ENCODE assay signal across 11 cellular contexts in the genomic region with DNA sequence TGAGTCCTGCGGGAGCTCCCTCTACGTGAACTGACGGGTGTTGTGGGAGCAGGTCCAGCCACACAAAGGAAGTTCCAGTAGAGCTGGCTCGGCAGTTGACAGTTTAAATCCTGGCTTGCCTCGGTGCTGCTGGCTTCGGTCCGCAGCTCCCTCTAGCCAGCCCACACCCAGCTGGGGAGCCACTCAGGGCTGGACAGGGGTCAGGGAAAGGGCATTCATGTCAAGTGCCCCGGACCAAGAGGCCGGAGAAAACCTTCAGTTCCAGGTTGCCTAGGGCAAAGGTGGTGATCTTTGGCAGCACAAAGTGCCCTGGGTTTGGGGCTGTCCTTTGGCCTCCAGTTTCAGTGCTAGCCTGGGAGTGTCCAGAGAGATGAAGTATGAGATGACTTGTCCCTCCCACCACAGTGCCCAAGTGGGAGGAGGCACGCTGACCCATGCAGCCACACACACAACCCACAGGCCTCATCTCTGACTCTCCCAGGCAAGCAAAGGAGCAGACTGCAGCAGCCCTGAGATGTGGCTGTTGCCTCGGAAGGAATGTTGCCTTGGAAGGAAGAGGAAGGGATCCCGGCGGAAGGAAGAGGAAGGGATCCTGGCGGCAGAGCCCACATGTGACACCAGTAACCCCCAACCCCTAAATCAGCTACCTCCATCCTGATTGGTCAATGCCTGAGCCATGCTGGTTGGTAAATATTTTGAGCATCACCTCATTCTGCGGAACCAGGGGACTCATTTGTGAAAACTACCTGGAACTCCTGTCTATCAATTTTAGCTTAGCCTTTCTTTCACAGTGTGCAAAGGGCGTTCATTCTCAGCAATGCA. TPM values are rescaled to one million over a fixed set of nuclear protein-coding genes. Genes with fewer than 3 reads are reported as not detected.
A peak's percentile ranks its signal among the peaks of the same experiment; 100 is the strongest.
DNase-seq lines count a peak whose midpoint lies in the region; ATAC-seq, FAIRE-seq and TF ChIP-seq lines count a peak whose summit lies in the region.
"Had no signal": no experiment of that assay in that cellular context is flagged by ENCODE, and none has a peak within 500 bp of the region (broad histone marks: within the 10 kb centered on the region; RNA-seq: fewer than 3 reads in every experiment).

No MANE protein-coding gene starts in this region.

- WGBS in ectodermal cell, 2 experiments = 57 to 66% methylated on average over 13 to 16 of the region's 16 CpGs
- 29 to 40% methylated on average over 16 of the region's 16 CpGs for WGBS in lung, 2 donors
- WGBS in thyroid gland, 2 donors = 38 to 53% methylated on average over 11 to 12 of the region's 16 CpGs

- H3K36me3 ChIP-seq in ectodermal cell (ENCODE audit: control insufficient read depth, insufficient read depth, low read length) (peaks cover 3% of the 10 kb centered on the region), lung (ENCODE audit: control insufficient read depth in 2 of 2, insufficient read depth in 2 of 2, low read length in 2 of 2) (no peaks in the 10 kb centered on the region), thyroid gland (peaks cover 3 to 7% of the 10 kb centered on the region in 2 donors), BE2C (no peaks in the 10 kb centered on the region; the same call in 1 of the 2 replicates)

- peaks cover 6% of the 10 kb centered on the region for H3K36me3 Mint-ChIP-seq in activated T-helper 1 cell treated with anti-CD3 and anti-CD28 coated beads, Interleukin-12 subunit alpha, Interleukin-12 subunit beta, Interleukin-2, Interleukin-4 antibody, amounts not matched to agents 30 ng/mL and 10 ng/mL and 1 ng/mL, durations not matched to agents 14 hours and 24 hours and 36 hours (ENCODE audit: low read depth)

- no peak for TF ChIP-seq CTCF in lung (IDR thresholded peaks at IDR 0.05; ENCODE audit: control extremely low read depth, extremely low read depth)
- TF ChIP-seq CTCF in thyroid gland (IDR thresholded peaks at IDR 0.05) = no peak
- no peak for TF ChIP-seq CTCF in BE2C (IDR thresholded peaks at IDR 0.05; ENCODE audit: low read depth, low read length)

- DNase-seq in HTR-8/SVneo (ENCODE audit: insufficient read length, low spot score) (no peak), lung (ENCODE audit: low spot score) (peak; percentile 59), thyroid gland (peak; percentile 54 to 62), NCI-H82 treated with DMSO at 0.1 percent for 48 hours (lab: John Stamatoyannopoulos, UW; ENCODE audit: unreplicated experiment) (no peak), BE2C (no peak)
- DNase-seq in activated T-helper 1 cell treated with anti-CD3 and anti-CD28 coated beads, Interleukin-12 subunit alpha, Interleukin-12 subunit beta, Interleukin-2, Interleukin-4 antibody, amounts not matched to agents 30 ng/mL and 10 ng/mL and 1 ng/mL, durations not matched to agents 14 hours and 24 hours and 36 hours (ENCODE audit: low spot score) = no peak
- DNase-seq: NCI-H510A; stimulated activated CD4-positive, alpha-beta T cell treated with anti-CD3 and anti-CD28 coated beads, Interleukin-12 subunit alpha, Interleukin-12 subunit beta, amount 100 ng/mL, for 4 hours had no signal

- H3K4me3 ChIP-seq in ectodermal cell (ENCODE audit: insufficient read depth, low read depth, low read length) = no peak overlapping the region
- no peak overlapping the region for H3K4me3 ChIP-seq in lung
- no peak overlapping the region for H3K4me3 ChIP-seq in thyroid gland (replicated peaks in 1 of 3)
- H3K4me3 ChIP-seq in BE2C (ENCODE audit: low read depth, low read length) = no peak overlapping the region

- TF ChIP-seq POLR2A in thyroid gland (IDR thresholded peaks at IDR 0.05) = no peak

- H3K27ac ChIP-seq in ectodermal cell (ENCODE audit: insufficient read depth, low read depth, low read length, poor library complexity, severe bottlenecking) (peak overlapping the region; percentile 50), lung (ENCODE audit: low read depth in 1 of 2, low read length in 1 of 2) (peak overlapping the region in 1 of 2 donors; percentile 51), thyroid gland (peak overlapping the region; percentile 12 to 43 (median 22))

- no peak overlapping the region for H3K27ac Mint-ChIP-seq in activated T-helper 1 cell treated with anti-CD3 and anti-CD28 coated beads, Interleukin-12 subunit alpha, Interleukin-12 subunit beta, Interleukin-2, Interleukin-4 antibody, amounts not matched to agents 30 ng/mL and 10 ng/mL and 1 ng/mL, durations not matched to agents 14 hours and 24 hours and 36 hours

- H3K4me1 ChIP-seq in ectodermal cell (ENCODE audit: control insufficient read depth, insufficient read depth, low read length) (peaks cover 14% of the 10 kb centered on the region), lung (ENCODE audit: control insufficient read depth in 2 of 2, insufficient read depth in 2 of 2, low read length in 2 of 2) (peaks cover 0 to 13% of the 10 kb centered on the region in 2 donors), thyroid gland (peaks cover 7 to 18% of the 10 kb centered on the region in 2 donors), BE2C (no peaks in the 10 kb centered on the region)

- H3K4me3 Mint-ChIP-seq in activated T-helper 1 cell treated with anti-CD3 and anti-CD28 coated beads, Interleukin-12 subunit alpha, Interleukin-12 subunit beta, Interleukin-2, Interleukin-4 antibody, amounts not matched to agents 30 ng/mL and 10 ng/mL and 1 ng/mL, durations not matched to agents 14 hours and 24 hours and 36 hours = no peak overlapping the region

- H3K9me3 ChIP-seq in ectodermal cell (ENCODE audit: control insufficient read depth, low read length) (no peaks in the 10 kb centered on the region), lung (ENCODE audit: control insufficient read depth in 2 of 2, insufficient read depth in 1 of 2, low read length in 1 of 2) (no peaks in the 10 kb centered on the region), thyroid gland (no peaks in the 10 kb centered on the region), BE2C (no peaks in the 10 kb centered on the region)

- H3K9me3 Mint-ChIP-seq in activated T-helper 1 cell treated with anti-CD3 and anti-CD28 coated beads, Interleukin-12 subunit alpha, Interleukin-12 subunit beta, Interleukin-2, Interleukin-4 antibody, amounts not matched to agents 30 ng/mL and 10 ng/mL and 1 ng/mL, durations not matched to agents 14 hours and 24 hours and 36 hours = no peaks in the 10 kb centered on the region

- no peaks in the 10 kb centered on the region for H3K27me3 Mint-ChIP-seq in activated T-helper 1 cell treated with anti-CD3 and anti-CD28 coated beads, Interleukin-12 subunit alpha, Interleukin-12 subunit beta, Interleukin-2, Interleukin-4 antibody, amounts not matched to agents 30 ng/mL and 10 ng/mL and 1 ng/mL, durations not matched to agents 14 hours and 24 hours and 36 hours (ENCODE audit: insufficient read depth)

- no peaks in the 10 kb centered on the region for H3K27me3 ChIP-seq in ectodermal cell (ENCODE audit: control insufficient read depth, insufficient read depth, low read length, poor library complexity, severe bottlenecking)
- H3K27me3 ChIP-seq in lung (ENCODE audit: control insufficient read depth, insufficient read depth) = no peaks in the 10 kb centered on the region
- no peaks in the 10 kb centered on the region for H3K27me3 ChIP-seq in thyroid gland
- no peaks in the 10 kb centered on the region for H3K27me3 ChIP-seq in BE2C

- ATAC-seq in lung (ENCODE audit: insufficient read depth, low FRiP score) (peak; percentile 80), GM18861 (IDR thresholded peaks at IDR 0.05; ENCODE audit: unreplicated experiment) (no peak)

- no peaks in the 10 kb centered on the region for H3K4me1 Mint-ChIP-seq in activated T-helper 1 cell treated with anti-CD3 and anti-CD28 coated beads, Interleukin-12 subunit alpha, Interleukin-12 subunit beta, Interleukin-2, Interleukin-4 antibody, amounts not matched to agents 30 ng/mL and 10 ng/mL and 1 ng/mL, durations not matched to agents 14 hours and 24 hours and 36 hours (ENCODE audit: low read depth)

- peak; percentile 20 for FAIRE-seq in HTR-8/SVneo (lab: Jason Lieb, UNC)

- intact Hi-C loops in thyroid gland (cut with DNase I) = no loop called here
- intact Hi-C loops in activated T-helper 1 cell treated with anti-CD3 and anti-CD28 coated beads, Interleukin-12 subunit alpha, Interleukin-12 subunit beta, Interleukin-2, Interleukin-4 antibody, amounts not matched to agents 30 ng/mL and 10 ng/mL and 1 ng/mL, durations not matched to agents 14 hours and 24 hours and 36 hours (cut with micrococcal nuclease) = no loop called here

RNA-seq across cellular contexts. Expression of a gene that starts 13.9 kb away (rescaled TPM):
- polyA plus RNA-seq in ectodermal cell (2013, experiment 1 of 4) = 6.4 TPM
- polyA plus RNA-seq in ectodermal cell (2013, experiment 2 of 4) = 7.4 TPM
- 8.2 TPM for polyA plus RNA-seq in ectodermal cell (2013, experiment 3 of 4)
- polyA plus RNA-seq in ectodermal cell (2013, experiment 4 of 4) = 5.6 TPM
- 100 to 1,000 TPM in 1 of 2 donors, 1 to 10 TPM in 1; 7.8 to 101 TPM for total RNA-seq in lung
- 10 to 100 TPM; 41.3 to 65.4 TPM for polyA plus RNA-seq in lung
- 10 to 100 TPM in 1 of 4 donors, 1 to 10 TPM in 3; 7.2 to 11.7 (median 9.4) TPM for total RNA-seq in thyroid gland
- total RNA-seq in activated T-helper 1 cell treated with anti-CD3 and anti-CD28 coated beads, Interleukin-12 subunit alpha, Interleukin-12 subunit beta, Interleukin-2, Interleukin-4 antibody, amounts not matched to agents 30 ng/mL and 10 ng/mL and 1 ng/mL, durations not matched to agents 14 hours and 24 hours and 36 hours = 0.44 and 0.67 TPM in 2 replicates
- 1.4 TPM for polyA plus RNA-seq in BE2C (2012; ENCODE audit: insufficient read depth, insufficient read length, low read depth)
- total RNA-seq: activated CD8-positive, alpha-beta memory T cell treated with anti-CD3 and anti-CD28 coated beads for 36 hours had no signal

RNA-seq across cellular contexts. Expression of a gene that starts 52.4 kb away (rescaled TPM):
- 0.54 TPM for polyA plus RNA-seq in ectodermal cell (2013, experiment 1 of 4)
- polyA plus RNA-seq in ectodermal cell (2013, experiment 2 of 4) = 0.23 TPM
- polyA plus RNA-seq in ectodermal cell (2013, experiment 3 of 4) = not detected
- polyA plus RNA-seq in ectodermal cell (2013, experiment 4 of 4) = 0.12 TPM
- total RNA-seq in lung = under 1 TPM in 1 of 2 donors, not detected in 1; 0.55 TPM
- under 1 TPM; 0.17 to 0.71 TPM for polyA plus RNA-seq in lung
- under 1 TPM in 2 of 4 donors, not detected in 2; 0.34 to 0.67 TPM for total RNA-seq in thyroid gland
- total RNA-seq in activated T-helper 1 cell treated with anti-CD3 and anti-CD28 coated beads, Interleukin-12 subunit alpha, Interleukin-12 subunit beta, Interleukin-2, Interleukin-4 antibody, amounts not matched to agents 30 ng/mL and 10 ng/mL and 1 ng/mL, durations not matched to agents 14 hours and 24 hours and 36 hours = 0.10 TPM in 1 of 2 replicates, not detected in the other
- not detected for polyA plus RNA-seq in BE2C (2012; ENCODE audit: insufficient read depth, insufficient read length, low read depth)
- total RNA-seq: activated CD8-positive, alpha-beta memory T cell treated with anti-CD3 and anti-CD28 coated beads for 36 hours had no signal

Comparison
In these comparisons a context has a peak if more than half of its experiments do, and no peak if none do; other contexts are left out.
1. DNase-seq: peak in lung (single experiment) and thyroid gland (2 of 2); none in HTR-8/SVneo (single experiment), NCI-H82 treated with DMSO at 0.1 percent for 48 hours (single experiment), activated T-helper 1 cell treated with anti-CD3 and anti-CD28 coated beads, Interleukin-12 subunit alpha, Interleukin-12 subunit beta, Interleukin-2, Interleukin-4 antibody, amounts not matched to agents 30 ng/mL and 10 ng/mL and 1 ng/mL, durations not matched to agents 14 hours and 24 hours and 36 hours (single experiment) and BE2C (single experiment).